In genomic region chr6:166736606-166737005, GRCh38 we compare ENCODE assay signal across 13 cellular contexts.
DNase-seq lines count a peak whose midpoint lies in the region; ATAC-seq, FAIRE-seq and TF ChIP-seq lines count a peak whose summit lies in the region.
"Had no signal": no experiment of that assay in that cellular context is flagged by ENCODE, and none has a peak within 500 bp of the region (broad histone marks: within the 10 kb centered on the region; RNA-seq: fewer than 3 reads in every experiment).

No MANE protein-coding gene starts in this region.

- H3K9me2 ChIP-seq in GM23248 (ENCODE audit: insufficient read depth) = no peaks in the 10 kb centered on the region

- no peak for FAIRE-seq in GM12892 (lab: Jason Lieb, UNC)
- FAIRE-seq: colon had no signal

- H3K9me3 ChIP-seq in GM23248 (ENCODE audit: low read depth) = no peaks in the 10 kb centered on the region
- no peaks in the 10 kb centered on the region for H3K9me3 ChIP-seq in Panc1 (ENCODE audit: control insufficient read depth, insufficient read depth, low read depth, low read length)
- H3K9me3 ChIP-seq in neural progenitor cell (ENCODE audit: low read depth) = no peaks in the 10 kb centered on the region
- H3K9me3 ChIP-seq: vagina had no signal

- POLR2A ChIA-PET in Panc1 (lab: Charles Lee) = no interaction called here

- ATAC-seq in Panc1 (peak; percentile 76), GM19023 (IDR thresholded peaks at IDR 0.05; ENCODE audit: unreplicated experiment) (no peak)

- DNase-seq in GM23248 = peak; percentile 47
- peak; percentile 42 for DNase-seq in Panc1 (ENCODE audit: low read depth, low spot score)
- DNase-seq in epithelial cell of proximal tubule (ENCODE audit: low read depth) = peak; percentile 56
- DNase-seq in neural progenitor cell (ENCODE audit: low spot score) = no peak
- no peak for DNase-seq in GM12892 (ENCODE audit: insufficient read length)
- no peak for DNase-seq in NCI-H1436 (lab: John Stamatoyannopoulos, UW)
- no peak for DNase-seq in NK-92 (lab: John Stamatoyannopoulos, UW; ENCODE audit: unreplicated experiment)
- DNase-seq: activated T-cell treated with anti-CD3 and anti-CD28 coated beads, Interleukin-2, amount 50 U/mL, for 48 hours; hypothalamus; NCI-H2029 had no signal

- no peaks in the 10 kb centered on the region for H3K79me2 ChIP-seq in GM23248 (ENCODE audit: insufficient read depth)
- no peaks in the 10 kb centered on the region for H3K79me2 ChIP-seq in neural progenitor cell (ENCODE audit: low read depth)

- in situ Hi-C loops in GM23248 (cut with MboI) = no loop called here
- in situ Hi-C loops in Panc1 (cut with HindIII; ENCODE audit: low pct_unique_long_range_greater_than_20kb, low sequenced_read_pairs) = no loop called here

- no peak overlapping the region for H3K27ac ChIP-seq in GM23248
- no peak overlapping the region for H3K27ac ChIP-seq in Panc1 (ENCODE audit: low read length)
- no peak overlapping the region for H3K27ac ChIP-seq in neural progenitor cell
- H3K27ac ChIP-seq: vagina had no signal

- H3K36me3 Mint-ChIP-seq in neural progenitor cell = no peaks in the 10 kb centered on the region

- peak overlapping the region; percentile 33 for H3K4me3 Mint-ChIP-seq in neural progenitor cell

- H2AFZ ChIP-seq in GM23248 (no peak overlapping the region), neural progenitor cell (replicated peaks) (no peak overlapping the region)

- H3K9ac ChIP-seq in GM23248 = no peak overlapping the region
- H3K9ac ChIP-seq in neural progenitor cell = no peak overlapping the region

- 53 to 58% methylated on average over 6 of the region's 6 CpGs for WGBS in GM23248 (ENCODE audit: low coverage in 1 of 2, low lambda C conversion rate in 2 of 2, missing lambda C conversion rate in 2 of 2), 2 experiments

- H3K36me3 ChIP-seq in GM23248 (ENCODE audit: low read depth) (no peaks in the 10 kb centered on the region), Panc1 (ENCODE audit: control insufficient read depth, insufficient read depth, low read length) (no peaks in the 10 kb centered on the region), neural progenitor cell (no peaks in the 10 kb centered on the region)
- H3K36me3 ChIP-seq: vagina had no signal

- CTCF ChIA-PET in Panc1 (lab: Charles Lee) = interaction anchor here (0.5 kb wide), 1 partner anchor 334 kb away, joined by 8 read pairs; no protein-coding TSS in a partner anchor

- BruUV-seq in Panc1 (replicated peaks; lab: Mats Ljungman, UMichigan) = no TSS peak

- H3K27ac Mint-ChIP-seq in neural progenitor cell = no peak overlapping the region

- no peaks in the 10 kb centered on the region; the same call in 1 of the 2 replicates for H3K27me3 ChIP-seq in GM23248 (replicated peaks; ENCODE audit: insufficient read depth)
- H3K27me3 ChIP-seq in Panc1 (ENCODE audit: control insufficient read depth, insufficient read depth, low read length) = 0 out of 2 replicates have a peak, but pooled peaks cover 2% of the 10 kb centered on the region
- H3K27me3 ChIP-seq in neural progenitor cell = no peaks in the 10 kb centered on the region
- H3K27me3 ChIP-seq: vagina had no signal

- no peak overlapping the region for H3K4me2 ChIP-seq in GM23248 (ENCODE audit: unreplicated experiment)
- no peak overlapping the region for H3K4me2 ChIP-seq in neural progenitor cell

- no peak for TF ChIP-seq POLR2A in GM12892 (IDR thresholded peaks at IDR 0.05; ENCODE audit: low read depth, low read length)

- intact Hi-C loops in Panc1 (cut with micrococcal nuclease; ENCODE audit: unreplicated experiment) = no loop called here

- H3K4me1 ChIP-seq in GM23248 (ENCODE audit: insufficient read depth) (no peaks in the 10 kb centered on the region), Panc1 (ENCODE audit: control insufficient read depth, insufficient read depth, low read length) (peaks cover 2% of the 10 kb centered on the region; the same call in 1 of the 2 replicates), neural progenitor cell (peaks cover 12% of the 10 kb centered on the region)
- H3K4me1 ChIP-seq: vagina had no signal

- no peaks in the 10 kb centered on the region for H3F3A ChIP-seq in GM23248 (ENCODE audit: insufficient read depth)
- no peaks in the 10 kb centered on the region for H3F3A ChIP-seq in neural progenitor cell (ENCODE audit: low read depth)

- peaks cover 17% of the 10 kb centered on the region for H3K4me1 Mint-ChIP-seq in neural progenitor cell

- peaks cover 6% of the 10 kb centered on the region for H3K9me3 Mint-ChIP-seq in neural progenitor cell

- no peak overlapping the region for H3K4me3 ChIP-seq in GM23248
- no peak overlapping the region for H3K4me3 ChIP-seq in Panc1 (ENCODE audit: low read depth in 2 of 2, low read length in 2 of 2)
- no peak overlapping the region for H3K4me3 ChIP-seq in epithelial cell of proximal tubule (ENCODE audit: low read depth, low read length)
- H3K4me3 ChIP-seq in neural progenitor cell = no peak overlapping the region
- H3K4me3 ChIP-seq: vagina had no signal

- peaks cover 5% of the 10 kb centered on the region for H3K27me3 Mint-ChIP-seq in neural progenitor cell (ENCODE audit: insufficient read depth, low read depth)

- no peak for TF ChIP-seq CTCF in Panc1 (IDR thresholded peaks at IDR 0.05)
- TF ChIP-seq CTCF in epithelial cell of proximal tubule (conservative IDR thresholded peaks at IDR 0.05; ENCODE audit: low read depth, low read length) = no peak
- no peak for TF ChIP-seq CTCF in neural progenitor cell (IDR thresholded peaks at IDR 0.05)

- H4K20me1 ChIP-seq in GM23248 (ENCODE audit: insufficient read depth) (no peaks in the 10 kb centered on the region), neural progenitor cell (ENCODE audit: low read depth) (no peaks in the 10 kb centered on the region)

Comparison
In these comparisons a context has a peak if more than half of its experiments do, and no peak if none do; other contexts are left out.
1. DNase-seq: peak in GM23248 (single experiment), Panc1 (single experiment) and epithelial cell of proximal tubule (single experiment); none in neural progenitor cell (single experiment), GM12892 (single experiment), NCI-H1436 (single experiment) and NK-92 (single experiment).